Comparison of ENCODE assay signal across 10 cellular contexts in genomic region chr5:154849791-154850201, GRCh38. TPM values are rescaled to one million over a fixed set of nuclear protein-coding genes. Genes with fewer than 3 reads are reported as not detected.
DNase-seq lines count a peak whose midpoint lies in the region; ATAC-seq and FAIRE-seq lines count a peak whose summit lies in the region.
"Had no signal": no experiment of that assay in that cellular context is flagged by ENCODE, and none has a peak within 500 bp of the region (broad histone marks: within the 10 kb centered on the region; RNA-seq: fewer than 3 reads in every experiment).

No MANE protein-coding gene starts in this region.

- no peak for DNase-seq in activated naive CD8-positive, alpha-beta T cell treated with anti-CD3 and anti-CD28 coated beads, Interleukin-2, amount 50 U/mL, for 24 hours
- DNase-seq in globus pallidus (ENCODE audit: low spot score) = peak; percentile 66
- peak; percentile 72 for DNase-seq in pons (ENCODE audit: low spot score)
- no peak for DNase-seq in HCEC 1CT
- DNase-seq in small intestine = no peak
- no peak for DNase-seq in iPS-NIHi7 (ENCODE audit: extremely low spot score)
- DNase-seq: immature natural killer cell, NCI-H510A treated with DMSO at 0.1 percent for 48 hours had no signal

- H3K9ac ChIP-seq in BLaER1 treated with 17β-estradiol and CSF1 and Interleukin-3, amounts not matched to agents 10 nM and 100 nM = peak overlapping the region in 2 of 11 experiments; percentile 3 to 57; a peak in 2 of 22 replicates

- no peaks in the 10 kb centered on the region for H3K36me3 Mint-ChIP-seq in activated naive CD8-positive, alpha-beta T cell treated with anti-CD3 and anti-CD28 coated beads, Interleukin-2, amount 50 U/mL, for 24 hours (ENCODE audit: low read depth)
- H3K36me3 Mint-ChIP-seq: immature natural killer cell had no signal

- H3K27ac ChIP-seq in BLaER1 treated with 17β-estradiol and CSF1 and Interleukin-3, amounts not matched to agents 10 nM and 100 nM = peak overlapping the region in 5 of 11 experiments; percentile 2 to 41 (median 24); a peak in 3 of 22 replicates
- peak overlapping the region in 1 of 2 donors; percentile 76 for H3K27ac ChIP-seq in small intestine (ENCODE audit: low read depth in 1 of 2, low read length in 1 of 2)

- no peak overlapping the region for H3K27ac Mint-ChIP-seq in activated naive CD8-positive, alpha-beta T cell treated with anti-CD3 and anti-CD28 coated beads, Interleukin-2, amount 50 U/mL, for 24 hours
- H3K27ac Mint-ChIP-seq: immature natural killer cell had no signal

- no peaks in the 10 kb centered on the region for H3K27me3 ChIP-seq in BLaER1 treated with 17β-estradiol and CSF1 and Interleukin-3, amounts not matched to agents 10 nM and 100 nM
- no peaks in the 10 kb centered on the region for H3K27me3 ChIP-seq in small intestine (ENCODE audit: control insufficient read depth in 2 of 2, insufficient read depth in 2 of 2, low read length in 2 of 2)

- no peaks in the 10 kb centered on the region for H3K9me3 ChIP-seq in BLaER1 treated with 17β-estradiol and CSF1 and Interleukin-3, amounts not matched to agents 10 nM and 100 nM (replicated peaks in 1 of 11)
- H3K9me3 ChIP-seq in small intestine (ENCODE audit: control insufficient read depth, low read depth) = no peaks in the 10 kb centered on the region

- ATAC-seq in activated naive CD8-positive, alpha-beta T cell treated with anti-CD3 and anti-CD28 coated beads, Interleukin-2, amount 50 U/mL, for 24 hours = peak; percentile 65
- ATAC-seq in HG03354 (IDR thresholded peaks at IDR 0.05; ENCODE audit: poor library complexity, severe bottlenecking, unreplicated experiment) = no peak

- no peaks in the 10 kb centered on the region for H3K9me3 Mint-ChIP-seq in activated naive CD8-positive, alpha-beta T cell treated with anti-CD3 and anti-CD28 coated beads, Interleukin-2, amount 50 U/mL, for 24 hours
- H3K9me3 Mint-ChIP-seq: immature natural killer cell had no signal

- no peak for FAIRE-seq in small intestine (lab: Jason Lieb, UNC)

- H3K4me1 ChIP-seq in BLaER1 treated with 17β-estradiol and CSF1 and Interleukin-3, amounts not matched to agents 10 nM and 100 nM = peaks cover 25 to 33% (median 30%) of the 10 kb centered on the region in 10 experiments
- no peaks in the 10 kb centered on the region for H3K4me1 ChIP-seq in small intestine (ENCODE audit: control insufficient read depth in 2 of 2, insufficient read depth in 1 of 2, low read depth in 1 of 2, low read length in 1 of 2)

- peak overlapping the region in 3 of 10 experiments; percentile 31 to 37 (median 35); a peak in 5 of 20 replicates for H3K4me3 ChIP-seq in BLaER1 treated with 17β-estradiol and CSF1 and Interleukin-3, amounts not matched to agents 10 nM and 100 nM
- H3K4me3 ChIP-seq in small intestine (ENCODE audit: low read depth in 1 of 2, low read length in 2 of 2) = peak overlapping the region in 1 of 2 donors; percentile 10

- peak overlapping the region; percentile 50 to 88 (median 74) for H3K4me2 ChIP-seq in BLaER1 treated with 17β-estradiol and CSF1 and Interleukin-3, amounts not matched to agents 10 nM and 100 nM

- H3K27me3 Mint-ChIP-seq in activated naive CD8-positive, alpha-beta T cell treated with anti-CD3 and anti-CD28 coated beads, Interleukin-2, amount 50 U/mL, for 24 hours = no peaks in the 10 kb centered on the region

- H3K36me3 ChIP-seq in BLaER1 treated with 17β-estradiol and CSF1 and Interleukin-3, amounts not matched to agents 10 nM and 100 nM = no peaks in the 10 kb centered on the region
- no peaks in the 10 kb centered on the region for H3K36me3 ChIP-seq in small intestine (ENCODE audit: control insufficient read depth in 2 of 2, insufficient read depth in 2 of 2, low read length in 2 of 2)

- peaks cover 12% of the 10 kb centered on the region for H3K4me1 Mint-ChIP-seq in activated naive CD8-positive, alpha-beta T cell treated with anti-CD3 and anti-CD28 coated beads, Interleukin-2, amount 50 U/mL, for 24 hours
- H3K4me1 Mint-ChIP-seq: immature natural killer cell had no signal

- H4K20me1 ChIP-seq in BLaER1 treated with 17β-estradiol and CSF1 and Interleukin-3, amounts not matched to agents 10 nM and 100 nM = no peaks in the 10 kb centered on the region

- 13 to 27% (median 16%) methylated on average over 2 of the region's 2 CpGs for WGBS in small intestine, 3 donors

- no peak overlapping the region for H3K4me3 Mint-ChIP-seq in activated naive CD8-positive, alpha-beta T cell treated with anti-CD3 and anti-CD28 coated beads, Interleukin-2, amount 50 U/mL, for 24 hours
- H3K4me3 Mint-ChIP-seq: immature natural killer cell had no signal

RNA-seq across cellular contexts. Expression of gene FAXDC2, which starts 0.6 kb away (rescaled TPM):
- polyA plus RNA-seq in small intestine = 10 to 100 TPM; 10.8 to 17.0 (median 13.2) TPM

RNA-seq across cellular contexts. Expression of gene CNOT8, which starts 8.6 kb away (rescaled TPM):
- polyA plus RNA-seq in small intestine = 10 to 100 TPM; 43.5 to 54.1 (median 46.1) TPM

Comparison
In these comparisons a context has a peak if more than half of its experiments do, and no peak if none do; other contexts are left out.
1. DNase-seq: peak in globus pallidus (single experiment) and pons (single experiment); none in activated naive CD8-positive, alpha-beta T cell treated with anti-CD3 and anti-CD28 coated beads, Interleukin-2, amount 50 U/mL, for 24 hours (single experiment), HCEC 1CT (single experiment), small intestine (single experiment) and iPS-NIHi7 (single experiment).